10 cellular contexts compared by ENCODE assay signal in genomic region chr12:47868552-47869031, GRCh38. TPM values are rescaled to one million over a fixed set of nuclear protein-coding genes. Genes with fewer than 3 reads are reported as not detected.
DNase-seq lines count a peak whose midpoint lies in the region; ATAC-seq and TF ChIP-seq lines count a peak whose summit lies in the region.
"Had no signal": no experiment of that assay in that cellular context is flagged by ENCODE, and none has a peak within 500 bp of the region (broad histone marks: within the 10 kb centered on the region; RNA-seq: fewer than 3 reads in every experiment).

No MANE protein-coding gene starts in this region.

- no peak for TF ChIP-seq CTCF in Caco-2 (IDR thresholded peaks at IDR 0.05; ENCODE audit: insufficient read depth in 1 of 2, low read depth in 1 of 2, low read length in 1 of 2, severe bottlenecking in 1 of 2, unreplicated experiment in 1 of 2)
- TF ChIP-seq CTCF in CD8-positive, alpha-beta T cell (IDR thresholded peaks at IDR 0.05): no peak

- H3K4me3 ChIP-seq in Caco-2 (ENCODE audit: low read depth, low read length): no peak overlapping the region
- no peak overlapping the region for H3K4me3 ChIP-seq in CD8-positive, alpha-beta T cell (ENCODE audit: low read depth, low read length)
- H3K4me3 ChIP-seq: stomach had no signal

- CTCF ChIA-PET in Caco-2 (lab: Charles Lee): interaction anchor here (1.0 to 3.0 kb wide), 3 partner anchors 16 to 36 kb away, joined by 3 to 15 read pairs (median 3); partner anchors contain the start of gene VDR
- CTCF ChIA-PET in CD8-positive, alpha-beta T cell (lab: Charles Lee): interaction anchor here (1.6 kb wide), 1 partner anchor 95 kb away, joined by 4 read pairs; the partner anchor contains the start of gene TMEM106C

- H3K4me3 Mint-ChIP-seq in Caco-2 (ENCODE audit: unreplicated experiment): no peak overlapping the region
- no peak overlapping the region for H3K4me3 Mint-ChIP-seq in CD8-positive, alpha-beta T cell
- H3K4me3 Mint-ChIP-seq in effector memory CD8-positive, alpha-beta T cell: no peak overlapping the region

- H3K27me3 Mint-ChIP-seq in Caco-2 (ENCODE audit: insufficient read depth, unreplicated experiment): no peaks in the 10 kb centered on the region
- H3K27me3 Mint-ChIP-seq in CD8-positive, alpha-beta T cell (ENCODE audit: low read depth): no peaks in the 10 kb centered on the region
- no peaks in the 10 kb centered on the region for H3K27me3 Mint-ChIP-seq in effector memory CD8-positive, alpha-beta T cell

- ATAC-seq in GM18858 (IDR thresholded peaks at IDR 0.05; ENCODE audit: unreplicated experiment) (peak; percentile 56), GM21576 (IDR thresholded peaks at IDR 0.05; ENCODE audit: unreplicated experiment) (peak; percentile 67), HG03521 (IDR thresholded peaks at IDR 0.05; ENCODE audit: unreplicated experiment) (peak; percentile 50)
- no peak for ATAC-seq in CD8-positive, alpha-beta T cell
- ATAC-seq in effector memory CD8-positive, alpha-beta T cell (replicated peaks): no peak

- no TSS peak for BruUV-seq in Caco-2 (replicated peaks; lab: Mats Ljungman, UMichigan)

- no peaks in the 10 kb centered on the region for H3K4me1 Mint-ChIP-seq in Caco-2 (ENCODE audit: low read depth, unreplicated experiment)
- H3K4me1 Mint-ChIP-seq in CD8-positive, alpha-beta T cell (ENCODE audit: low read depth): no peaks in the 10 kb centered on the region
- H3K4me1 Mint-ChIP-seq in effector memory CD8-positive, alpha-beta T cell (ENCODE audit: low read depth in 2 of 2): no peaks in the 10 kb centered on the region

- no peak overlapping the region for H3K27ac Mint-ChIP-seq in Caco-2 (ENCODE audit: unreplicated experiment)
- no peak overlapping the region for H3K27ac Mint-ChIP-seq in CD8-positive, alpha-beta T cell
- H3K27ac Mint-ChIP-seq in effector memory CD8-positive, alpha-beta T cell: no peak overlapping the region

- H3K36me3 Mint-ChIP-seq in Caco-2 (ENCODE audit: insufficient read depth, unreplicated experiment): peaks cover 5% of the 10 kb centered on the region
- no peaks in the 10 kb centered on the region for H3K36me3 Mint-ChIP-seq in CD8-positive, alpha-beta T cell
- H3K36me3 Mint-ChIP-seq in effector memory CD8-positive, alpha-beta T cell (ENCODE audit: insufficient read depth): peaks cover 4% of the 10 kb centered on the region

- POLR2A ChIA-PET in Caco-2 (lab: Charles Lee): no interaction called here
- POLR2A ChIA-PET in CD8-positive, alpha-beta T cell (lab: Charles Lee): no interaction called here

- H3K4me1 ChIP-seq in Caco-2: no peaks in the 10 kb centered on the region
- no peaks in the 10 kb centered on the region for H3K4me1 ChIP-seq in CD8-positive, alpha-beta T cell (ENCODE audit: insufficient read depth, low read length)

- H3K27ac ChIP-seq in CD8-positive, alpha-beta T cell (ENCODE audit: low read depth, low read length): no peak overlapping the region

- intact Hi-C loops in Caco-2 (cut with micrococcal nuclease; ENCODE audit: unreplicated experiment): no loop called here
- intact Hi-C loops in CD8-positive, alpha-beta T cell (cut with DNase I, micrococcal nuclease): no loop called here

- H3K9me3 Mint-ChIP-seq in Caco-2 (ENCODE audit: unreplicated experiment): no peaks in the 10 kb centered on the region
- H3K9me3 Mint-ChIP-seq in CD8-positive, alpha-beta T cell: no peaks in the 10 kb centered on the region
- H3K9me3 Mint-ChIP-seq in effector memory CD8-positive, alpha-beta T cell: no peaks in the 10 kb centered on the region

- DNase-seq in germinal center (ENCODE audit: low spot score) (peak; percentile 38), Caco-2 (no peak), T1000 (lab: John Stamatoyannopoulos, UW) (no peak)
- DNase-seq in CD8-positive, alpha-beta T cell: no peak
- DNase-seq in effector memory CD8-positive, alpha-beta T cell: no peak
- DNase-seq: NCI-H226, stomach had no signal

- H3K9me3 ChIP-seq in Caco-2: no peaks in the 10 kb centered on the region
- H3K9me3 ChIP-seq in CD8-positive, alpha-beta T cell (ENCODE audit: low read length): no peaks in the 10 kb centered on the region
- H3K9me3 ChIP-seq: stomach had no signal

- H3K27me3 ChIP-seq in Caco-2 (replicated peaks; ENCODE audit: control insufficient read depth, insufficient read depth, low read length): no peaks in the 10 kb centered on the region
- H3K27me3 ChIP-seq in CD8-positive, alpha-beta T cell (ENCODE audit: insufficient read depth, low read length): no peaks in the 10 kb centered on the region
- H3K27me3 ChIP-seq: stomach had no signal

- H3K36me3 ChIP-seq in Caco-2 (ENCODE audit: control insufficient read depth, insufficient read depth, low read length): no peaks in the 10 kb centered on the region
- no peaks in the 10 kb centered on the region for H3K36me3 ChIP-seq in CD8-positive, alpha-beta T cell (ENCODE audit: insufficient read depth, low read length)

RNA-seq across cellular contexts. Expression of gene VDR, which starts 36.2 kb away (rescaled TPM):
- total RNA-seq in Caco-2 (2022): 13.6 and 15.4 TPM in 2 replicates
- total RNA-seq in CD8-positive, alpha-beta T cell: under 1 TPM; 0.90 to 0.92 TPM

RNA-seq across cellular contexts. Expression of gene HDAC7, which starts 48.9 kb away (rescaled TPM):
- 71.2 and 71.9 TPM in 2 replicates for total RNA-seq in Caco-2 (2022)
- 10 to 100 TPM; 87.3 to 91.4 TPM for total RNA-seq in CD8-positive, alpha-beta T cell

Comparison
In these comparisons a context has a peak if more than half of its experiments do, and no peak if none do; other contexts are left out.
1. ATAC-seq: peak in GM18858 (single experiment), GM21576 (single experiment) and HG03521 (single experiment); none in CD8-positive, alpha-beta T cell (single experiment) and effector memory CD8-positive, alpha-beta T cell (single experiment).